In the genomic region with DNA sequence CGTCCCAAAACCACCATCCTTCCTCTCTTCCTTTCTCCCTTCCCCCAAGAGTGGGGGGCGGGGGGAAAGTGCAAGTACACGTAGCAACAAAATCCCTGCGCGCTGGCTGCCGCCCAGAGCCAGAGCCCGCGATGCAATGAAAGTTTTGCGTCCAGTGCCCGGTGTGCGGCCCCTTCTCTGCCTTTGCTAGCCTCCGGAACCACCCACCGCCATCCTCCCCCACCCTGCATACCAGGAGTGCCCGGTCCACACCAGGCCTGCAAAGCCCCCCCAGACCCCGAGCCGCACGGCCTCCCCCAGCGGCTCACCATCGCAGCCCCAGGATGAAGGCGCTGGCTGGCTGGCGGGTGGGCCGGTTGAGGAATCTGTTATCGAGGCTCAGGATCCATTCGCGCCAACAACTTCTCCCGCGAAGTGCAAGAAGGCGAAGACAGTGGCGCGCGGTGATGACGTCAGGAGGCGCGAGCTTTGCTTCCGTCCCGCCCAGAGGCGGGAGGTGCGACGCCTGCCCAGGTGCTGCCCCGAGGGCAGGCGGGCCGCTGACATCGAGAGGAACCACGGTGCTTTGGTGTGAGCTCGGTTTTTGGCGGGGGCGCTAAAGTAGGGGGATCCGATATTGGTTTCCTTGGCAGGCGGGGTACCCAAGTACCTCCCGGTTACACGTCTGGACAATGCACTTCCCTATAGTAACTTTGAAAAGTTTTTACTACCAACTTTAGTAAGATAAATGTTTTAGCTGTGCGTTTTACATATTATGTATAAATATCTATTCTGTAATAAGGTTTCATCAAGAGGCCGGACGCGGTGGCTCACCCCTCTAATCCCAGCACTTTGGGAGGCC, we compare ENCODE assay signal across 9 cellular contexts. TPM values are rescaled to one million over a fixed set of nuclear protein-coding genes. Genes with fewer than 3 reads are reported as not detected.
DNase-seq lines count a peak whose midpoint lies in the region; ATAC-seq, FAIRE-seq and TF ChIP-seq lines count a peak whose summit lies in the region.
"Had no signal": no experiment of that assay in that cellular context is flagged by ENCODE, and none has a peak within 500 bp of the region (broad histone marks: within the 10 kb centered on the region; RNA-seq: fewer than 3 reads in every experiment).

A gene with protein sequence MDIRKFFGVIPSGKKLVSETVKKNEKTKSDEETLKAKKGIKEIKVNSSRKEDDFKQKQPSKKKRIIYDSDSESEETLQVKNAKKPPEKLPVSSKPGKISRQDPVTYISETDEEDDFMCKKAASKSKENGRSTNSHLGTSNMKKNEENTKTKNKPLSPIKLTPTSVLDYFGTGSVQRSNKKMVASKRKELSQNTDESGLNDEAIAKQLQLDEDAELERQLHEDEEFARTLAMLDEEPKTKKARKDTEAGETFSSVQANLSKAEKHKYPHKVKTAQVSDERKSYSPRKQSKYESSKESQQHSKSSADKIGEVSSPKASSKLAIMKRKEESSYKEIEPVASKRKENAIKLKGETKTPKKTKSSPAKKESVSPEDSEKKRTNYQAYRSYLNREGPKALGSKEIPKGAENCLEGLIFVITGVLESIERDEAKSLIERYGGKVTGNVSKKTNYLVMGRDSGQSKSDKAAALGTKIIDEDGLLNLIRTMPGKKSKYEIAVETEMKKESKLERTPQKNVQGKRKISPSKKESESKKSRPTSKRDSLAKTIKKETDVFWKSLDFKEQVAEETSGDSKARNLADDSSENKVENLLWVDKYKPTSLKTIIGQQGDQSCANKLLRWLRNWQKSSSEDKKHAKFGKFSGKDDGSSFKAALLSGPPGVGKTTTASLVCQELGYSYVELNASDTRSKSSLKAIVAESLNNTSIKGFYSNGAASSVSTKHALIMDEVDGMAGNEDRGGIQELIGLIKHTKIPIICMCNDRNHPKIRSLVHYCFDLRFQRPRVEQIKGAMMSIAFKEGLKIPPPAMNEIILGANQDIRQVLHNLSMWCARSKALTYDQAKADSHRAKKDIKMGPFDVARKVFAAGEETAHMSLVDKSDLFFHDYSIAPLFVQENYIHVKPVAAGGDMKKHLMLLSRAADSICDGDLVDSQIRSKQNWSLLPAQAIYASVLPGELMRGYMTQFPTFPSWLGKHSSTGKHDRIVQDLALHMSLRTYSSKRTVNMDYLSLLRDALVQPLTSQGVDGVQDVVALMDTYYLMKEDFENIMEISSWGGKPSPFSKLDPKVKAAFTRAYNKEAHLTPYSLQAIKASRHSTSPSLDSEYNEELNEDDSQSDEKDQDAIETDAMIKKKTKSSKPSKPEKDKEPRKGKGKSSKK (minus strand): TSS at position 432 of the 841 bp plus-strand sequence. CDS start 121 bp downstream, at position 311.

- CTCF ChIA-PET in WTC11 (lab: Charles Lee), result interaction anchor here (0.6 to 1.5 kb wide), 3 partner anchors 61 to 111 kb away, joined by 3 to 5 read pairs (median 3); no protein-coding TSS in a partner anchor

- TF ChIP-seq CTCF in WTC11 (IDR thresholded peaks at IDR 0.05) (no peak), bronchial epithelial cell (IDR thresholded peaks at IDR 0.05; ENCODE audit: insufficient read depth, low read length, severe bottlenecking) (no peak)

- H3K36me3 Mint-ChIP-seq in WTC11 (peaks cover 9% of the 10 kb centered on the region), immature natural killer cell (no peaks in the 10 kb centered on the region)

- no peak for FAIRE-seq in bronchial epithelial cell (lab: Jason Lieb, UNC)
- FAIRE-seq: A204.1 had no signal

- H3K4me3 Mint-ChIP-seq in WTC11, result peak within 1 kb of the TSS; percentile 97
- H3K4me3 Mint-ChIP-seq in immature natural killer cell, result peak within 1 kb of the TSS; percentile 88 to 94 (median 93)

- H3K4me1 Mint-ChIP-seq in WTC11 (peaks cover 8% of the 10 kb centered on the region), immature natural killer cell (peaks cover 37 to 47% of the 10 kb centered on the region in 2 donors)

- peaks cover 17% of the 10 kb centered on the region for H3K9me3 Mint-ChIP-seq in WTC11
- peaks cover 0 to 2% (median 0%) of the 10 kb centered on the region in 6 donors for H3K9me3 Mint-ChIP-seq in immature natural killer cell

- H3K36me3 ChIP-seq in bronchial epithelial cell (ENCODE audit: control insufficient read depth, insufficient read depth, low read length), result no peaks in the 10 kb centered on the region

- ATAC-seq in HG03097 (IDR thresholded peaks at IDR 0.05; ENCODE audit: low FRiP score, unreplicated experiment) (peak; percentile 72), WTC11 (peak; percentile 94)

- H3K27ac Mint-ChIP-seq in WTC11 (peak within 1 kb of the TSS; percentile 94), immature natural killer cell (peak within 1 kb of the TSS; percentile 87 to 93 (median 92))

- H3K27me3 ChIP-seq in bronchial epithelial cell (ENCODE audit: control insufficient read depth, insufficient read depth, low read length), result no peaks in the 10 kb centered on the region

- H3K4me3 ChIP-seq in bronchial epithelial cell (ENCODE audit: low read depth, low read length), result peak within 1 kb of the TSS; percentile 98

- DNase-seq in NCI-H2029 (lab: John Stamatoyannopoulos, UW), result peak; percentile 90
- no peak for DNase-seq in NCI-H2029 treated with DMSO at 0.1 percent for 48 hours (lab: John Stamatoyannopoulos, UW)
- DNase-seq in NCI-H226, result peak; percentile 87
- peak; percentile 95 for DNase-seq in WTC11 (ENCODE audit: low spot score)
- peak; percentile 81 for DNase-seq in bronchial epithelial cell (ENCODE audit: low read depth)
- peak; percentile 85 to 88 (median 88) for DNase-seq in immature natural killer cell
- peak; percentile 81 for DNase-seq in smooth muscle cell of the brain vasculature (ENCODE audit: low read depth, low spot score)

- H3K27me3 Mint-ChIP-seq in WTC11 (ENCODE audit: low read depth) (peaks cover 42% of the 10 kb centered on the region), immature natural killer cell (ENCODE audit: low read depth in 3 of 3) (peaks cover 9 to 14% (median 12%) of the 10 kb centered on the region in 3 donors)

- POLR2A ChIA-PET in WTC11 (lab: Charles Lee), result interaction anchor here (0.5 to 2.1 kb wide), 4 partner anchors 12 to 690 kb away, joined by 3 to 6 read pairs (median 3); a partner anchor contains a TSS

TF ChIP-seq in WTC11, 78 proteins besides CTCF, POLR2A, EP300 and RAD21 (continues in another document):
- TF ChIP-seq GTF2I (CRISPR knock-in tag; conservative IDR thresholded peaks at IDR 0.05) (no peak), FOXP1 (CRISPR knock-in tag; IDR thresholded peaks at IDR 0.05; ENCODE audit: borderline replicate concordance) (peak; percentile 100), TEAD4 (CRISPR knock-in tag; IDR thresholded peaks at IDR 0.05) (peak; percentile 95), IRF2 (CRISPR knock-in tag; IDR thresholded peaks at IDR 0.05; ENCODE audit: borderline replicate concordance, low read depth) (peak; percentile 96), HMGA2 (CRISPR knock-in tag; IDR thresholded peaks at IDR 0.05) (no peak), NR1H2 (CRISPR knock-in tag; IDR thresholded peaks at IDR 0.05) (peak; percentile 80; the same call in 1 of the 2 replicates), SOX15 (CRISPR knock-in tag; IDR thresholded peaks at IDR 0.05) (no peak), ZNF671 (CRISPR knock-in tag; IDR thresholded peaks at IDR 0.05) (no peak)
- TF ChIP-seq, protein P1, sequence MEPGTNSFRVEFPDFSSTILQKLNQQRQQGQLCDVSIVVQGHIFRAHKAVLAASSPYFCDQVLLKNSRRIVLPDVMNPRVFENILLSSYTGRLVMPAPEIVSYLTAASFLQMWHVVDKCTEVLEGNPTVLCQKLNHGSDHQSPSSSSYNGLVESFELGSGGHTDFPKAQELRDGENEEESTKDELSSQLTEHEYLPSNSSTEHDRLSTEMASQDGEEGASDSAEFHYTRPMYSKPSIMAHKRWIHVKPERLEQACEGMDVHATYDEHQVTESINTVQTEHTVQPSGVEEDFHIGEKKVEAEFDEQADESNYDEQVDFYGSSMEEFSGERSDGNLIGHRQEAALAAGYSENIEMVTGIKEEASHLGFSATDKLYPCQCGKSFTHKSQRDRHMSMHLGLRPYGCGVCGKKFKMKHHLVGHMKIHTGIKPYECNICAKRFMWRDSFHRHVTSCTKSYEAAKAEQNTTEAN (CRISPR knock-in tag; IDR thresholded peaks at IDR 0.05), result peak; percentile 98
- TF ChIP-seq, protein P2, sequence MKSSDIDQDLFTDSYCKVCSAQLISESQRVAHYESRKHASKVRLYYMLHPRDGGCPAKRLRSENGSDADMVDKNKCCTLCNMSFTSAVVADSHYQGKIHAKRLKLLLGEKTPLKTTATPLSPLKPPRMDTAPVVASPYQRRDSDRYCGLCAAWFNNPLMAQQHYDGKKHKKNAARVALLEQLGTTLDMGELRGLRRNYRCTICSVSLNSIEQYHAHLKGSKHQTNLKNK (CRISPR knock-in tag; IDR thresholded peaks at IDR 0.05), result no peak
- TF ChIP-seq, protein P3, sequence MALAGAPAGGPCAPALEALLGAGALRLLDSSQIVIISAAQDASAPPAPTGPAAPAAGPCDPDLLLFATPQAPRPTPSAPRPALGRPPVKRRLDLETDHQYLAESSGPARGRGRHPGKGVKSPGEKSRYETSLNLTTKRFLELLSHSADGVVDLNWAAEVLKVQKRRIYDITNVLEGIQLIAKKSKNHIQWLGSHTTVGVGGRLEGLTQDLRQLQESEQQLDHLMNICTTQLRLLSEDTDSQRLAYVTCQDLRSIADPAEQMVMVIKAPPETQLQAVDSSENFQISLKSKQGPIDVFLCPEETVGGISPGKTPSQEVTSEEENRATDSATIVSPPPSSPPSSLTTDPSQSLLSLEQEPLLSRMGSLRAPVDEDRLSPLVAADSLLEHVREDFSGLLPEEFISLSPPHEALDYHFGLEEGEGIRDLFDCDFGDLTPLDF (CRISPR knock-in tag; IDR thresholded peaks at IDR 0.05), result peak; percentile 99
- TF ChIP-seq, protein P4, sequence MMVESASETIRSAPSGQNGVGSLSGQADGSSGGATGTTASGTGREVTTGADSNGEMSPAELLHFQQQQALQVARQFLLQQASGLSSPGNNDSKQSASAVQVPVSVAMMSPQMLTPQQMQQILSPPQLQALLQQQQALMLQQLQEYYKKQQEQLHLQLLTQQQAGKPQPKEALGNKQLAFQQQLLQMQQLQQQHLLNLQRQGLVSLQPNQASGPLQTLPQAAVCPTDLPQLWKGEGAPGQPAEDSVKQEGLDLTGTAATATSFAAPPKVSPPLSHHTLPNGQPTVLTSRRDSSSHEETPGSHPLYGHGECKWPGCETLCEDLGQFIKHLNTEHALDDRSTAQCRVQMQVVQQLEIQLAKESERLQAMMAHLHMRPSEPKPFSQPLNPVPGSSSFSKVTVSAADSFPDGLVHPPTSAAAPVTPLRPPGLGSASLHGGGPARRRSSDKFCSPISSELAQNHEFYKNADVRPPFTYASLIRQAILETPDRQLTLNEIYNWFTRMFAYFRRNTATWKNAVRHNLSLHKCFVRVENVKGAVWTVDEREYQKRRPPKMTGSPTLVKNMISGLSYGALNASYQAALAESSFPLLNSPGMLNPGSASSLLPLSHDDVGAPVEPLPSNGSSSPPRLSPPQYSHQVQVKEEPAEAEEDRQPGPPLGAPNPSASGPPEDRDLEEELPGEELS (CRISPR knock-in tag; IDR thresholded peaks at IDR 0.05), result peak; percentile 100

RNA-seq across cellular contexts. Expression of the gene that starts here (rescaled TPM):
- total RNA-seq in WTC11 (2021) (56.7 to 64.3 TPM (median 59.4 TPM) in 3 replicates), bronchial epithelial cell (48.2 and 112 TPM in 2 replicates)
- polyA plus RNA-seq in immature natural killer cell, result 10 to 100 TPM; 13.6 to 55.3 (median 26.0) TPM
